Comparison of ENCODE assay signal across 8 cellular contexts in the genomic region with DNA sequence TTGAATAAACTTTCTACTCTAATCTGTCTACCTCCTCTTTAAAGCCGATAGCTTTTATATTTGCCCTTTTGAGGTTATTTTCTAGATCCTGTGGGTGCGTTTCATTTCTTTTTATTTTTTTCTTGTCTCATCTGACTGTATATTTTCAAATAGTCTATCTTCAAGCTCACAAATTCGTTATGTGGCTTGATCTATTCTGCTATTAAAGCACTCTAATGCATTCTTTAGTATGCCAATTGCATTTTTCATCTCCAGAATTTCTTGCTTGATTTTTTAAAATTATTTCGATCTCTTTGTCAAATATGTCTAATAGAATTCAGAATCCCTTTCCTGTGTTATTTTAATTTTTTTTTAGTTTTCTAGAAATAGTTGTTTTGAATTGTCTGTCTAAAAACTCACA.
"Had no signal": no experiment of that assay in that cellular context is flagged by ENCODE, and none has a peak within 500 bp of the region (broad histone marks: within the 10 kb centered on the region; RNA-seq: fewer than 3 reads in every experiment).

No MANE protein-coding gene starts in this region.

- DNase-seq: GDM1, GF-D8 had no signal

- ATAC-seq: GM12878 had no signal

- FAIRE-seq: G401.6, GM12878, GM12891, GM12892, GM18507, GM19239 had no signal

- H3K4me3 ChIP-seq: GM12878 had no signal
